In genomic region chr2:64989126-64989981, GRCh38 we compare ENCODE assay signal across 8 cellular contexts. TPM values are rescaled to one million over a fixed set of nuclear protein-coding genes. Genes with fewer than 3 reads are reported as not detected.
DNase-seq lines count a peak whose midpoint lies in the region; ATAC-seq and TF ChIP-seq lines count a peak whose summit lies in the region.

SLC1A4 (plus strand) TSS chr2:64989399; CDS start chr2:64989644, 245 bp downstream.

- no peaks in the 10 kb centered on the region for H3K27me3 ChIP-seq in layer of hippocampus (ENCODE audit: control insufficient read depth, insufficient read depth, low read length)

- no peaks in the 10 kb centered on the region for H3K9me3 Mint-ChIP-seq in chondrocyte (ENCODE audit: low read depth)

- peak within 1 kb of the TSS; percentile 90 for H3K27ac ChIP-seq in layer of hippocampus (ENCODE audit: low read depth, low read length)

- H3K27me3 Mint-ChIP-seq in chondrocyte (ENCODE audit: low read depth) = no peaks in the 10 kb centered on the region

- H3K27ac Mint-ChIP-seq in chondrocyte (ENCODE audit: unreplicated experiment) = peak within 1 kb of the TSS; percentile 99

- DNase-seq in AG08396 (ENCODE audit: low spot score) (peak; percentile 96), NCI-H345 treated with DMSO at 0.1 percent for 48 hours (lab: John Stamatoyannopoulos, UW; ENCODE audit: unreplicated experiment) (peak; percentile 79), chondrocyte (ENCODE audit: low spot score) (peak; percentile 96)
- peak; percentile 73 to 76 for DNase-seq in activated CD4-positive, alpha-beta T cell treated with anti-CD3 and anti-CD28 coated beads for 24 hours (ENCODE audit: low read depth in 2 of 2)
- peak; percentile 77 to 82 for DNase-seq in stimulated activated CD4-positive, alpha-beta T cell treated with anti-CD3 and anti-CD28 coated beads, Interleukin-1b, Interleukin-23, amount 100 ng/mL, for 4 hours (ENCODE audit: low read depth in 2 of 2)

- TF ChIP-seq CTCF in chondrocyte (IDR thresholded peaks at IDR 0.05) = no peak

- peaks cover 7% of the 10 kb centered on the region for H3K36me3 Mint-ChIP-seq in chondrocyte (ENCODE audit: low read depth)

- ATAC-seq in GM19035 (IDR thresholded peaks at IDR 0.05; ENCODE audit: unreplicated experiment) (peak; percentile 77), HG03280 (IDR thresholded peaks at IDR 0.05; ENCODE audit: unreplicated experiment) (peak; percentile 74)

- peaks cover 59% of the 10 kb centered on the region for H3K4me1 Mint-ChIP-seq in chondrocyte (ENCODE audit: low read depth)

- H3K4me3 Mint-ChIP-seq in chondrocyte (ENCODE audit: unreplicated experiment) = peak within 1 kb of the TSS; percentile 95

RNA-seq across cellular contexts. Expression of gene SLC1A4, which starts in this region (rescaled TPM):
- total RNA-seq in chondrocyte = 40.1 to 139 TPM (median 136 TPM) in 3 replicates

Comparison
In these comparisons a context has a peak if more than half of its experiments do, and no peak if none do; other contexts are left out.
1. Peak in every context shown above with its lines: DNase-seq, ATAC-seq and H3K27ac ChIP-seq.